Comparison of ENCODE assay signal across 8 cellular contexts in genomic region chr11:59097113-59097708, GRCh38. TPM values are rescaled to one million over a fixed set of nuclear protein-coding genes. Genes with fewer than 3 reads are reported as not detected.
DNase-seq lines count a peak whose midpoint lies in the region; ATAC-seq and TF ChIP-seq lines count a peak whose summit lies in the region.

No MANE protein-coding gene starts in this region.

- H3K36me3 ChIP-seq in hepatocyte (replicated peaks; ENCODE audit: insufficient read depth, low read depth) = no peaks in the 10 kb centered on the region

- H4K20me1 ChIP-seq in hepatocyte (ENCODE audit: insufficient read depth, poor library complexity, severe bottlenecking) = no peaks in the 10 kb centered on the region

- H3K9me2 ChIP-seq in hepatocyte (replicated peaks; ENCODE audit: insufficient read depth) = no peaks in the 10 kb centered on the region

- WGBS in hepatocyte (ENCODE audit: low lambda C conversion rate, missing lambda C conversion rate) = 88% methylated on average over 5 of the region's 5 CpGs

- no peaks in the 10 kb centered on the region for H3K4me1 ChIP-seq in hepatocyte (ENCODE audit: insufficient read depth)

- peaks cover 9% of the 10 kb centered on the region for H3K27me3 ChIP-seq in hepatocyte

- peak; percentile 64 for DNase-seq in DMS 273 (lab: John Stamatoyannopoulos, UW; ENCODE audit: unreplicated experiment)
- DNase-seq in DMS 273 treated with DMSO at 0.1 percent for 48 hours (lab: John Stamatoyannopoulos, UW) = no peak
- peak; percentile 43 for DNase-seq in SKM-1 treated with dmso at 0.1 percent for 144 hours (lab: John Stamatoyannopoulos, UW; ENCODE audit: unreplicated experiment)
- peak; percentile 31 for DNase-seq in activated naive CD8-positive, alpha-beta T cell treated with anti-CD3 and anti-CD28 coated beads, Interleukin-2, amount 50 U/mL, for 16 hours (ENCODE audit: low read depth, low spot score)
- peak; percentile 74 for DNase-seq in hepatocyte (ENCODE audit: low spot score)
- peak; percentile 50 to 58 for DNase-seq in stimulated activated CD4-positive, alpha-beta T cell treated with anti-CD3 and anti-CD28 coated beads, Interleukin-1b, Interleukin-23, amount 100 ng/mL, for 4 hours (ENCODE audit: low read depth in 2 of 2)

- H3K4me3 ChIP-seq in hepatocyte = no peak overlapping the region

- ATAC-seq in HG03520 (IDR thresholded peaks at IDR 0.05; ENCODE audit: unreplicated experiment) (peak; percentile 46), HG03460 (IDR thresholded peaks at IDR 0.05; ENCODE audit: unreplicated experiment) (no peak)

- H3K79me2 ChIP-seq in hepatocyte = no peaks in the 10 kb centered on the region

- H3K27ac ChIP-seq in hepatocyte = no peak overlapping the region

- H2AFZ ChIP-seq in hepatocyte = no peak overlapping the region

- H3K9me3 ChIP-seq in hepatocyte (ENCODE audit: low read depth) = no peaks in the 10 kb centered on the region

- peak; percentile 65 for TF ChIP-seq CTCF in hepatocyte (IDR thresholded peaks at IDR 0.05; ENCODE audit: poor library complexity)

- H3K4me2 ChIP-seq in hepatocyte = no peak overlapping the region

RNA-seq across cellular contexts. Expression of gene FAM111B, which starts 9.8 kb away (rescaled TPM):
- total RNA-seq in hepatocyte = 4.2 and 5.4 TPM in 2 replicates
- 1.8 and 2.2 TPM in 2 replicates for polyA plus RNA-seq in hepatocyte

RNA-seq across cellular contexts. Expression of gene GLYATL1B, which starts 11.1 kb away (rescaled TPM):
- not detected in 2 replicates for total RNA-seq in hepatocyte
- polyA plus RNA-seq in hepatocyte = 0.28 TPM in 1 of 2 replicates, not detected in the other

RNA-seq across cellular contexts. Expression of gene FAM111A, which starts 45.4 kb away (rescaled TPM):
- total RNA-seq in hepatocyte = 36.8 and 43.2 TPM in 2 replicates
- 16.8 and 20.0 TPM in 2 replicates for polyA plus RNA-seq in hepatocyte
